Comparison of ENCODE assay signal across 8 cellular contexts in the genomic region with DNA sequence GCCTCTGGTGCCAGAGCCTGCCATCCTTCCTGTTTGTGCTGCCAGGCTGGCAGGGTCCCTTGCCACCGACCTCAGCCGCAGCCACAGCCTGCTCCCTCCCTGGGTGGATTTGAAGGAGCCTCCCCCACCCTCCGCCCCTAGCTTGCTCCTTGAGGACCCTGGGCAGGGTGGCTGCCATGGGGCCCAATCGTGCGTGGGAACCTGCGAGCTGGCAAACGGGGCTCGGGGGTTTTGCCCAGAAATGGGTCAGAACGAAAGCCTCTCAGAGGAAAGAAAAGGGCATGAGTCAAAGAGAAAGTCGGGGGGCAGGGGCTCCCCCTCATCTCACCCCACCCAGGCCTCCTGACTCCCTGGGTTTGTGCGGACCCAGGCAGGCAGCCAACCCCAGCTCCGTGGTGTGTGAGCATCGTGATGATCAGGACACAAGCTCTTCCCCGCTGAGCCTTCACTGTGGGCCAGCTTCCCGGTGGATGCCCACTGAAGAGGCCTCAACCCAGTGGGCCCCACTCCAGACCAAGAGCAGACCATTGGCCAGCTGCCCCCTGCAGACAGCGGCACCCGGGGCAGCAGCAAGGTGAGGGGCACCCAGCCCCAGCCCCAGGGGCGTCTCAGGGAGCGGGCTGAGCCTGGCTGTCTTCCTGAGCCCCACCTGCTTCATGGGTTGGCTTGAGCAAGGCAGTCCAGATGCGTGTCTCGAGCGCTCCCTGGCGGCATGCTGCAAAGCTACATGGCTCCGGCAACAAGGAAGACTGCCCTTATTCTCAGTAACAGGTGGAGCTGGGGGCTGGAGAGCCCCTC. TPM values are rescaled to one million over a fixed set of nuclear protein-coding genes. Genes with fewer than 3 reads are reported as not detected.
DNase-seq lines count a peak whose midpoint lies in the region; ATAC-seq, FAIRE-seq and TF ChIP-seq lines count a peak whose summit lies in the region.

No MANE protein-coding gene starts in this region.

- H3K9me3 Mint-ChIP-seq in activated B cell treated with CpG ODN at 0.5 μM for 24 hours: no peaks in the 10 kb centered on the region

- H3K4me1 ChIP-seq in breast epithelium: peaks cover 7 to 9% of the 10 kb centered on the region in 2 donors
- H3K4me1 ChIP-seq in keratinocyte (ENCODE audit: control insufficient read depth, extremely low read depth, insufficient read depth, low read length): peaks cover 3% of the 10 kb centered on the region

- peak; percentile 65 for FAIRE-seq in keratinocyte (lab: Jason Lieb, UNC)

- intact Hi-C loops in activated B cell treated with CpG ODN at 0.5 μM for 24 hours (cut with micrococcal nuclease) (loop anchor here (1.0 kb wide), 5 partner anchors 31 to 248 kb away; a partner anchor contains a TSS), breast epithelium (cut with DNase I; ENCODE audit: low total_unique reads) (no loop called here)

- no peak for TF ChIP-seq POLR2A in breast epithelium (IDR thresholded peaks at IDR 0.05)

- no peak overlapping the region for H2AFZ ChIP-seq in keratinocyte (ENCODE audit: control insufficient read depth, low read length)

- H3K27me3 ChIP-seq in breast epithelium (no peaks in the 10 kb centered on the region), keratinocyte (ENCODE audit: control insufficient read depth, extremely low read depth, insufficient read depth, low read length) (no peaks in the 10 kb centered on the region)

- H3K79me2 ChIP-seq in keratinocyte (ENCODE audit: control insufficient read depth, insufficient read depth, low read length): no peaks in the 10 kb centered on the region

- H3K9ac ChIP-seq in keratinocyte (ENCODE audit: control insufficient read depth, extremely low read depth, insufficient read depth, low read length): no peak overlapping the region

- H3K36me3 ChIP-seq in breast epithelium (no peaks in the 10 kb centered on the region), keratinocyte (ENCODE audit: control insufficient read depth in 2 of 2, extremely low read depth in 1 of 2, insufficient read depth in 2 of 2, low read length in 2 of 2) (peaks cover 0 to 2% of the 10 kb centered on the region in 2 experiments)

- dilution Hi-C loops in keratinocyte (cut with MboI; ENCODE audit: extremely low pct_ligation_motif_present, low sequenced_read_pairs): no loop called here

- ATAC-seq in HG02642 (IDR thresholded peaks at IDR 0.05; ENCODE audit: poor library complexity, unreplicated experiment): peak; percentile 67
- peak; percentile 65 for ATAC-seq in activated B cell treated with CpG ODN at 0.5 μM for 24 hours (ENCODE audit: low read depth)
- ATAC-seq in GM18519 (IDR thresholded peaks at IDR 0.05; ENCODE audit: low FRiP score, unreplicated experiment): no peak

- H3K27me3 Mint-ChIP-seq in activated B cell treated with CpG ODN at 0.5 μM for 24 hours: no peaks in the 10 kb centered on the region

- H3K27ac ChIP-seq in breast epithelium (peak overlapping the region in 1 of 2 donors; percentile 8), keratinocyte (ENCODE audit: control insufficient read depth, insufficient read depth, low read length) (no peak overlapping the region)

- H3K9me1 ChIP-seq in keratinocyte (ENCODE audit: control insufficient read depth, extremely low read depth, insufficient read depth, low read length): no peaks in the 10 kb centered on the region

- H3K36me3 Mint-ChIP-seq in activated B cell treated with CpG ODN at 0.5 μM for 24 hours (ENCODE audit: low read depth): no peaks in the 10 kb centered on the region

- TF ChIP-seq CTCF in activated B cell treated with CpG ODN at 0.5 μM for 24 hours (IDR thresholded peaks at IDR 0.05): no peak
- TF ChIP-seq CTCF in breast epithelium (IDR thresholded peaks at IDR 0.05): peak; percentile 73 to 91 (median 85)
- peak; percentile 92 to 97 (median 96) for TF ChIP-seq CTCF in keratinocyte (optimal IDR thresholded peaks at IDR 0.05 in 1 of 3, IDR thresholded peaks at IDR 0.05 in 1 of 3, conservative IDR thresholded peaks at IDR 0.05 in 1 of 3; ENCODE audit: extremely low read depth in 1 of 3, insufficient read depth in 2 of 3, low read length in 3 of 3)

- peak overlapping the region; percentile 19 for H3K4me2 ChIP-seq in keratinocyte (ENCODE audit: control insufficient read depth, extremely low read depth, insufficient read depth, low read depth, low read length)

- CTCF ChIA-PET in activated B cell treated with CpG ODN at 0.5 μM for 24 hours (lab: Charles Lee): interaction anchor here (0.7 to 4.3 kb wide), 32 partner anchors 8 to 277 kb away, joined by 3 to 58 read pairs (median 5); a partner anchor contains a TSS

- POLR2A ChIA-PET in activated B cell treated with CpG ODN at 0.5 μM for 24 hours (lab: Charles Lee): interaction anchor here (0.5 to 2.6 kb wide), 23 partner anchors 8 to 483 kb away, joined by 3 to 12 read pairs (median 4); a partner anchor contains a TSS

- peak; percentile 80 for DNase-seq in EH (ENCODE audit: low read depth)
- peak; percentile 81 for DNase-seq in NCI-H345 treated with DMSO at 0.1 percent for 48 hours (lab: John Stamatoyannopoulos, UW; ENCODE audit: unreplicated experiment)
- peak; percentile 82 for DNase-seq in activated B cell treated with CpG ODN at 0.5 μM for 24 hours
- peak; percentile 74 to 80 for DNase-seq in breast epithelium (ENCODE audit: low spot score in 2 of 2)
- DNase-seq in keratinocyte (ENCODE audit: low read depth, low spot score): no peak
- peak; percentile 77 to 87 (median 83) for DNase-seq in stimulated activated CD4-positive, alpha-beta T cell treated with anti-CD3 and anti-CD28 coated beads, Interleukin-12 subunit alpha, Interleukin-12 subunit beta, amount 100 ng/mL, for 48 hours (ENCODE audit: low read depth in 2 of 3, low spot score in 1 of 3)

- H3K27ac Mint-ChIP-seq in activated B cell treated with CpG ODN at 0.5 μM for 24 hours: peak overlapping the region; percentile 75

- H3K4me3 ChIP-seq in breast epithelium (peak overlapping the region in 2 of 3 donors; percentile 9 to 19), keratinocyte (ENCODE audit: control insufficient read depth in 2 of 3, extremely low read depth in 1 of 3, insufficient read depth in 2 of 3, low read depth in 1 of 3, low read length in 3 of 3) (no peak overlapping the region)

- peak overlapping the region; percentile 67 for H3K4me3 Mint-ChIP-seq in activated B cell treated with CpG ODN at 0.5 μM for 24 hours

- no peaks in the 10 kb centered on the region for H4K20me1 ChIP-seq in keratinocyte (ENCODE audit: control insufficient read depth, extremely low read depth, insufficient read depth, low read length)

- no peaks in the 10 kb centered on the region for H3K9me3 ChIP-seq in breast epithelium
- H3K9me3 ChIP-seq in keratinocyte (ENCODE audit: control insufficient read depth, low read depth, low read length): no peaks in the 10 kb centered on the region

- H3K4me1 Mint-ChIP-seq in activated B cell treated with CpG ODN at 0.5 μM for 24 hours: peaks cover 49% of the 10 kb centered on the region

RNA-seq across cellular contexts. Expression of a gene that starts 3.0 kb away (rescaled TPM):
- total RNA-seq in activated B cell treated with CpG ODN at 0.5 μM for 24 hours (3.9 and 5.0 TPM in 2 replicates), breast epithelium (not detected)
- polyA plus RNA-seq in keratinocyte: not detected in 3 replicates
- polyA plus RNA-seq in keratinocyte (2011; ENCODE audit: low read depth): not detected
- polyA plus RNA-seq in keratinocyte (2011; cell fraction: cytosol; rRNA removed): not detected in 2 replicates
- polyA plus RNA-seq in keratinocyte (2011; cell fraction: nucleus; rRNA removed): not detected in 2 replicates
- not detected in 2 replicates for polyA plus RNA-seq in keratinocyte (2012; ENCODE audit: low replicate concordance)
- not detected in 3 replicates for polyA minus RNA-seq in keratinocyte
- polyA minus RNA-seq in keratinocyte (2011; cell fraction: cytosol; rRNA and poly(A)+ RNA removed): not detected
- not detected in 2 replicates for polyA minus RNA-seq in keratinocyte (2011; cell fraction: nucleus; rRNA and poly(A)+ RNA removed)

RNA-seq across cellular contexts. Expression of a gene that starts 6.9 kb away (rescaled TPM):
- total RNA-seq in activated B cell treated with CpG ODN at 0.5 μM for 24 hours: 4.5 and 7.5 TPM in 2 replicates
- 10 to 100 TPM; 17.0 to 30.6 (median 18.9) TPM for total RNA-seq in breast epithelium
- polyA plus RNA-seq in keratinocyte: 1.3 to 4.2 TPM (median 1.4 TPM) in 3 replicates
- 16.1 TPM for polyA plus RNA-seq in keratinocyte (2011; ENCODE audit: low read depth)
- 1.1 and 2.1 TPM in 2 replicates for polyA plus RNA-seq in keratinocyte (2011; cell fraction: cytosol; rRNA removed)
- polyA plus RNA-seq in keratinocyte (2011; cell fraction: nucleus; rRNA removed): 13.2 and 21.6 TPM in 2 replicates
- polyA plus RNA-seq in keratinocyte (2012; ENCODE audit: low replicate concordance): 3.5 and 8.9 TPM in 2 replicates
- 3.2 to 16.3 TPM (median 4.1 TPM) in 3 replicates for polyA minus RNA-seq in keratinocyte
- polyA minus RNA-seq in keratinocyte (2011; cell fraction: cytosol; rRNA and poly(A)+ RNA removed): 13.2 TPM
- 12.9 and 16.3 TPM in 2 replicates for polyA minus RNA-seq in keratinocyte (2011; cell fraction: nucleus; rRNA and poly(A)+ RNA removed)

RNA-seq across cellular contexts. Expression of a gene that starts 11.1 kb away (rescaled TPM):
- total RNA-seq in activated B cell treated with CpG ODN at 0.5 μM for 24 hours (0.18 TPM in 1 of 2 replicates, not detected in the other), breast epithelium (10 to 100 TPM; 21.9 to 63.9 (median 63.1) TPM)
- 9.8 to 23.8 TPM (median 10.6 TPM) in 3 replicates for polyA plus RNA-seq in keratinocyte
- polyA plus RNA-seq in keratinocyte (2011; ENCODE audit: low read depth): 24.0 TPM
- polyA plus RNA-seq in keratinocyte (2011; cell fraction: cytosol; rRNA removed): 5.1 and 22.1 TPM in 2 replicates
- 56.8 and 102 TPM in 2 replicates for polyA plus RNA-seq in keratinocyte (2011; cell fraction: nucleus; rRNA removed)
- 25.1 and 32.5 TPM in 2 replicates for polyA plus RNA-seq in keratinocyte (2012; ENCODE audit: low replicate concordance)
- 2.6 to 5.8 TPM (median 3.4 TPM) in 3 replicates for polyA minus RNA-seq in keratinocyte
- polyA minus RNA-seq in keratinocyte (2011; cell fraction: cytosol; rRNA and poly(A)+ RNA removed): 40.3 TPM
- polyA minus RNA-seq in keratinocyte (2011; cell fraction: nucleus; rRNA and poly(A)+ RNA removed): 14.3 and 22.4 TPM in 2 replicates

RNA-seq across cellular contexts. Expression of a gene that starts 19.0 kb away (rescaled TPM):
- not detected in 2 replicates for total RNA-seq in activated B cell treated with CpG ODN at 0.5 μM for 24 hours
- total RNA-seq in breast epithelium: 1 to 10 TPM in 2 of 3 donors, under 1 TPM in 1; 0.16 to 6.7 (median 3.6) TPM
- 0.52 to 1.3 TPM (median 0.65 TPM) in 3 replicates for polyA plus RNA-seq in keratinocyte
- 2.4 TPM for polyA plus RNA-seq in keratinocyte (2011; ENCODE audit: low read depth)
- 0.63 and 1.4 TPM in 2 replicates for polyA plus RNA-seq in keratinocyte (2011; cell fraction: cytosol; rRNA removed)
- 4.2 and 5.5 TPM in 2 replicates for polyA plus RNA-seq in keratinocyte (2011; cell fraction: nucleus; rRNA removed)
- 2.9 and 10.7 TPM in 2 replicates for polyA plus RNA-seq in keratinocyte (2012; ENCODE audit: low replicate concordance)
- 0.35 to 2.9 TPM (median 0.59 TPM) in 3 replicates for polyA minus RNA-seq in keratinocyte
- 2.9 TPM for polyA minus RNA-seq in keratinocyte (2011; cell fraction: cytosol; rRNA and poly(A)+ RNA removed)
- 2.1 and 2.8 TPM in 2 replicates for polyA minus RNA-seq in keratinocyte (2011; cell fraction: nucleus; rRNA and poly(A)+ RNA removed)

RNA-seq across cellular contexts. Expression of a gene that starts 35.4 kb away (rescaled TPM):
- 0.80 and 0.81 TPM in 2 replicates for total RNA-seq in activated B cell treated with CpG ODN at 0.5 μM for 24 hours
- total RNA-seq in breast epithelium: 1 to 10 TPM in 2 of 3 donors, under 1 TPM in 1; 0.96 to 2.9 (median 2.8) TPM
- 0.90 to 1.6 TPM (median 1.2 TPM) in 3 replicates for polyA plus RNA-seq in keratinocyte
- polyA plus RNA-seq in keratinocyte (2011; ENCODE audit: low read depth): 0.75 TPM
- 0.47 and 0.81 TPM in 2 replicates for polyA plus RNA-seq in keratinocyte (2011; cell fraction: cytosol; rRNA removed)
- 0.76 and 0.88 TPM in 2 replicates for polyA plus RNA-seq in keratinocyte (2011; cell fraction: nucleus; rRNA removed)
- 1.0 and 2.3 TPM in 2 replicates for polyA plus RNA-seq in keratinocyte (2012; ENCODE audit: low replicate concordance)
- polyA minus RNA-seq in keratinocyte: 0.33 to 1.4 TPM (median 1.0 TPM) in 3 replicates
- polyA minus RNA-seq in keratinocyte (2011; cell fraction: cytosol; rRNA and poly(A)+ RNA removed): 5.6 TPM
- polyA minus RNA-seq in keratinocyte (2011; cell fraction: nucleus; rRNA and poly(A)+ RNA removed): 0.78 and 1.2 TPM in 2 replicates

Comparison
In these comparisons a context has a peak if more than half of its experiments do, and no peak if none do; other contexts are left out.
1. H3K4me3 ChIP-seq: peak in breast epithelium (2 of 3); none in keratinocyte (0 of 3).
2. RNA of a gene that starts 11.1 kb away (total RNA-seq): 21.9 to 63.9 TPM in breast epithelium; 0.18 TPM in activated B cell treated with CpG ODN at 0.5 μM for 24 hours; every median in the first group is over 10 times any median in the second.